Comparison of ENCODE assay signal across 18 cellular contexts in genomic region chr1:242225770-242226573, GRCh38.
DNase-seq lines count a peak whose midpoint lies in the region; ATAC-seq lines count a peak whose summit lies in the region.
"Had no signal": no experiment of that assay in that cellular context is flagged by ENCODE, and none has a peak within 500 bp of the region (broad histone marks: within the 10 kb centered on the region; RNA-seq: fewer than 3 reads in every experiment).

No MANE protein-coding gene starts in this region.

- no peak overlapping the region for H3K4me3 ChIP-seq in MG63
- H3K4me3 ChIP-seq: tibial nerve had no signal

- no peaks in the 10 kb centered on the region for H3K27me3 ChIP-seq in MG63
- H3K27me3 ChIP-seq: tibial nerve had no signal

- no peaks in the 10 kb centered on the region for H3K36me3 Mint-ChIP-seq in activated T-helper 1 cell treated with anti-CD3 and anti-CD28 coated beads, Interleukin-12 subunit alpha, Interleukin-12 subunit beta, Interleukin-2, Interleukin-4 antibody, amounts not matched to agents 30 ng/mL and 10 ng/mL and 1 ng/mL, durations not matched to agents 14 hours and 24 hours and 36 hours (ENCODE audit: low read depth)

- H3K27me3 Mint-ChIP-seq in activated T-helper 1 cell treated with anti-CD3 and anti-CD28 coated beads, Interleukin-12 subunit alpha, Interleukin-12 subunit beta, Interleukin-2, Interleukin-4 antibody, amounts not matched to agents 30 ng/mL and 10 ng/mL and 1 ng/mL, durations not matched to agents 14 hours and 24 hours and 36 hours (ENCODE audit: insufficient read depth), result no peaks in the 10 kb centered on the region

- peak; percentile 66 for ATAC-seq in GM19035 (IDR thresholded peaks at IDR 0.05; ENCODE audit: unreplicated experiment)
- peak; percentile 72 for ATAC-seq in HG02884 (IDR thresholded peaks at IDR 0.05; ENCODE audit: unreplicated experiment)
- ATAC-seq: esophagus mucosa had no signal

- no peaks in the 10 kb centered on the region for H3K36me3 ChIP-seq in MG63
- H3K36me3 ChIP-seq: tibial nerve had no signal

- no peaks in the 10 kb centered on the region for H3K9me3 ChIP-seq in MG63
- H3K9me3 ChIP-seq: tibial nerve had no signal

- H3K4me3 Mint-ChIP-seq in activated T-helper 1 cell treated with anti-CD3 and anti-CD28 coated beads, Interleukin-12 subunit alpha, Interleukin-12 subunit beta, Interleukin-2, Interleukin-4 antibody, amounts not matched to agents 30 ng/mL and 10 ng/mL and 1 ng/mL, durations not matched to agents 14 hours and 24 hours and 36 hours, result no peak overlapping the region

- no peaks in the 10 kb centered on the region for H3K4me1 Mint-ChIP-seq in activated T-helper 1 cell treated with anti-CD3 and anti-CD28 coated beads, Interleukin-12 subunit alpha, Interleukin-12 subunit beta, Interleukin-2, Interleukin-4 antibody, amounts not matched to agents 30 ng/mL and 10 ng/mL and 1 ng/mL, durations not matched to agents 14 hours and 24 hours and 36 hours (ENCODE audit: low read depth)

- H3K9me3 Mint-ChIP-seq in activated T-helper 1 cell treated with anti-CD3 and anti-CD28 coated beads, Interleukin-12 subunit alpha, Interleukin-12 subunit beta, Interleukin-2, Interleukin-4 antibody, amounts not matched to agents 30 ng/mL and 10 ng/mL and 1 ng/mL, durations not matched to agents 14 hours and 24 hours and 36 hours, result no peaks in the 10 kb centered on the region

- DNase-seq in A172 (ENCODE audit: low spot score) (peak; percentile 35), MG63 (peak; percentile 92), NCI-H524 treated with DMSO at 0.1 percent for 48 hours (lab: John Stamatoyannopoulos, UW) (no peak), NAMALWA (ENCODE audit: low spot score) (no peak)
- no peak for DNase-seq in activated T-helper 1 cell treated with anti-CD3 and anti-CD28 coated beads, Interleukin-12 subunit alpha, Interleukin-12 subunit beta, Interleukin-2, Interleukin-4 antibody, amounts not matched to agents 30 ng/mL and 10 ng/mL and 1 ng/mL, durations not matched to agents 14 hours and 24 hours and 36 hours (ENCODE audit: low spot score)
- no peak for DNase-seq in NK-92 treated with Interleukin-12 subunit alpha and Interleukin-12 subunit beta, amount 100 ng/mL, for 24 hours (lab: John Stamatoyannopoulos, UW)
- DNase-seq: activated CD4-positive, alpha-beta T cell treated with anti-CD3 and anti-CD28 coated beads, Interleukin-2, amount 50 U/mL, for 48 hours; activated gamma-delta T cell treated with Interleukin-2 at 50 U/mL for 16 hours; DMS 273 treated with DMSO at 0.1 percent for 48 hours; IMR-90; NCI-H1694 treated with DMSO at 0.1 percent for 48 hours; nucleus accumbens; small intestine; T-helper 1 cell had no signal

- intact Hi-C loops in activated T-helper 1 cell treated with anti-CD3 and anti-CD28 coated beads, Interleukin-12 subunit alpha, Interleukin-12 subunit beta, Interleukin-2, Interleukin-4 antibody, amounts not matched to agents 30 ng/mL and 10 ng/mL and 1 ng/mL, durations not matched to agents 14 hours and 24 hours and 36 hours (cut with micrococcal nuclease), result no loop called here

- no peak overlapping the region for H3K27ac Mint-ChIP-seq in activated T-helper 1 cell treated with anti-CD3 and anti-CD28 coated beads, Interleukin-12 subunit alpha, Interleukin-12 subunit beta, Interleukin-2, Interleukin-4 antibody, amounts not matched to agents 30 ng/mL and 10 ng/mL and 1 ng/mL, durations not matched to agents 14 hours and 24 hours and 36 hours

Comparison
In these comparisons a context has a peak if more than half of its experiments do, and no peak if none do; other contexts are left out.
1. DNase-seq: peak in A172 (single experiment) and MG63 (single experiment); none in activated T-helper 1 cell treated with anti-CD3 and anti-CD28 coated beads, Interleukin-12 subunit alpha, Interleukin-12 subunit beta, Interleukin-2, Interleukin-4 antibody, amounts not matched to agents 30 ng/mL and 10 ng/mL and 1 ng/mL, durations not matched to agents 14 hours and 24 hours and 36 hours (single experiment), NCI-H524 treated with DMSO at 0.1 percent for 48 hours (single experiment), NK-92 treated with Interleukin-12 subunit alpha and Interleukin-12 subunit beta, amount 100 ng/mL, for 24 hours (single experiment) and NAMALWA (single experiment).